ENCODE assay signal across 8 cellular contexts in the genomic region with DNA sequence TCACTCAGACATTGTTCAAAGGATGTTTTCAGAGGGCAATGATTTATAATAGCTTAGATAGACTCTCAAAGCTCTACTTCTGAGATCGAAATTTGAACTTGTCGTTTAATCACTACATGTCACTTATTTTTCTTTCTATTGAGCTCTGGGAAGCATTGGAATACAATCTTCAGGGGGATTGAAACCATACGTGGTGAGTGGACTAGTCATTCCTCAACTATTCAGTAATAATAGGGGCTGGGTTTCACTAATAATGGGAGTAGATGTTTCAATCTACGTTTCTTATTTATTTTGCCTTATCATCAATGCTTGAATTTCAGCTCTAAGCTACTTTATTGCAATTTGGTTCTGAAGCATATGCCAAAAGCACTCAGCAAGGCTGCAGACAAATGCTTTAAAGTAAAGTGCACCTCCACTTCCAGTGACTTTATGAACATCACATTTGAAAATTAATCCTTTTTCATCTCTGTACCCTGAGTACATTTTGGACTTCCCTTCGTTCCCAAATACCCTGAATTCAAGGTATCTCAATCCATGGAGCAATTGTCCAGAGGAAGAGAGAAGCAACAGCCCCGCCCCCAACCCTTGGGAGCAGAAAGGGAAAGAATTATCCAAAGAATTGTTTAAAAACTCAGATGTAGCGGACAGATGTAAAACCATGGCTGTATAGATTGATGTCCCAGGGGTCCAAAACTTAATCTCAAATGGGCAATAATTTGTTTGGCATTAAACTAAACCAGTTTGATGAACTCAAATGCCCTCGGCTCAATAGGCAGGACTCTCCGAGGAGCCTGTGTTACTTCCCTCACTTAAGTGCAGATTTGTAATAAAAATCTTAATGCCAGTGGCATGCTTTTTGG.
DNase-seq lines count a peak whose midpoint lies in the region; ATAC-seq and TF ChIP-seq lines count a peak whose summit lies in the region.

No MANE protein-coding gene starts in this region.

- H3K9me2 ChIP-seq in HCT116 (ENCODE audit: insufficient read depth): no peaks in the 10 kb centered on the region
- H3K9me2 ChIP-seq in PC-9 (ENCODE audit: insufficient read depth): no peaks in the 10 kb centered on the region

- TF ChIP-seq RAD21 in HCT116 (IDR thresholded peaks at IDR 0.05; ENCODE audit: low read depth): no peak

- ATAC-seq in HCT116: no peak
- no peak for ATAC-seq in GM21515 (IDR thresholded peaks at IDR 0.05; ENCODE audit: unreplicated experiment)

- CTCF ChIA-PET in BJ (lab: Yijun Ruan, JAX): interaction anchor here (0.9 to 1.6 kb wide), 3 partner anchors 21 to 129 kb away, joined by 3 to 4 read pairs (median 4); a partner anchor contains a TSS
- CTCF ChIA-PET in HCT116 (lab: Charles Lee): no interaction called here
- CTCF ChIA-PET in PC-9 (lab: Charles Lee): no interaction called here

- H3K4me3 ChIP-seq in BJ (ENCODE audit: low read depth, low read length): peak overlapping the region; percentile 54
- H3K4me3 ChIP-seq in HCT116 (replicated peaks in 1 of 2; ENCODE audit: low read depth in 1 of 2, low read length in 2 of 2): peak overlapping the region; percentile 69 to 75
- peak overlapping the region; percentile 87 for H3K4me3 ChIP-seq in PC-9
- peak overlapping the region; percentile 78 for H3K4me3 ChIP-seq in effector memory CD4-positive, alpha-beta T cell (ENCODE audit: insufficient read depth, low read depth, low read length, poor library complexity, severe bottlenecking)

- H3K9me3 ChIP-seq in HCT116 (ENCODE audit: control insufficient read depth in 1 of 2, insufficient read depth in 1 of 2, low read depth in 1 of 2, low read length in 2 of 2): no peaks in the 10 kb centered on the region
- no peaks in the 10 kb centered on the region for H3K9me3 ChIP-seq in PC-9 (ENCODE audit: insufficient read depth, low read depth)
- peaks cover 4% of the 10 kb centered on the region for H3K9me3 ChIP-seq in effector memory CD4-positive, alpha-beta T cell (ENCODE audit: control insufficient read depth, low read length)

- H3K79me2 ChIP-seq in HCT116 (ENCODE audit: insufficient read depth, low read length) (peaks cover 4% of the 10 kb centered on the region; the same call in 1 of the 2 replicates), PC-9 (ENCODE audit: low read depth) (peaks cover 29% of the 10 kb centered on the region)

- peak overlapping the region; percentile 98 for H3K27ac Mint-ChIP-seq in type B pancreatic cell

- TF ChIP-seq CTCF in BJ (IDR thresholded peaks at IDR 0.05; ENCODE audit: insufficient read depth, low read depth, low read length) (no peak), HCT116 (IDR thresholded peaks at IDR 0.05 in 2 of 3, conservative IDR thresholded peaks at IDR 0.05 in 1 of 3; ENCODE audit: borderline replicate concordance in 1 of 3, insufficient read depth in 1 of 3, low read depth in 2 of 3, low read length in 2 of 3) (no peak), PC-9 (conservative IDR thresholded peaks at IDR 0.05) (no peak), type B pancreatic cell (conservative IDR thresholded peaks at IDR 0.05) (no peak)

- peaks cover 17% of the 10 kb centered on the region for H3K4me1 Mint-ChIP-seq in type B pancreatic cell (ENCODE audit: unreplicated experiment)

- BruUV-seq in HCT116 (replicated peaks; lab: Mats Ljungman, UMichigan) (no TSS peak), PC-9 (replicated peaks; lab: Mats Ljungman, UMichigan) (no TSS peak)

- peaks cover 35% of the 10 kb centered on the region for H3F3A ChIP-seq in PC-9 (ENCODE audit: insufficient read depth, low read depth)

- H3K9ac ChIP-seq in HCT116 (ENCODE audit: low read length): peak overlapping the region; percentile 98

- DNase-seq in BJ (ENCODE audit: low read depth) (no peak), HCT116 (ENCODE audit: low read depth, low spot score) (no peak), PC-9 (no peak), middle frontal gyrus (ENCODE audit: extremely low spot score, low spot score) (peak; percentile 27), type B pancreatic cell (ENCODE audit: extremely low spot score, unreplicated experiment) (no peak), NCI-H2081 treated with DMSO at 0.1 percent for 48 hours (lab: John Stamatoyannopoulos, UW) (no peak)
- no peak for DNase-seq in effector memory CD4-positive, alpha-beta T cell

- POLR2A ChIA-PET in BJ (lab: Charles Lee): interaction anchor here (0.6 to 5.1 kb wide), 9 partner anchors 27 to 145 kb away, joined by 3 to 172 read pairs (median 6); a partner anchor contains a TSS
- POLR2A ChIA-PET in HCT116 (lab: Charles Lee): interaction anchor here (0.6 to 8.4 kb wide), 21 partner anchors 8 to 992 kb away, joined by 3 to 571 read pairs (median 10); a partner anchor contains a TSS
- POLR2A ChIA-PET in PC-9 (lab: Charles Lee; ENCODE audit: unreplicated experiment): interaction anchor here (0.6 to 5.0 kb wide), 14 partner anchors 12 to 1717 kb away, joined by 3 to 284 read pairs (median 6); a partner anchor contains a TSS

- RAD21 ChIA-PET in HCT116 (lab: Charles Lee; ENCODE audit: low non-redundant PET in 1 of 2, low total read pairs in 2 of 2, uncharacterized antibody in 2 of 2, unreplicated experiment in 2 of 2): interaction anchor here in 1 of 2 experiments (1.7 kb wide), 1 partner anchor 31 kb away, joined by 8 read pairs; a partner anchor contains a TSS

- peaks cover 14 to 62% of the 10 kb centered on the region in 2 experiments for H3K4me1 ChIP-seq in HCT116 (ENCODE audit: control insufficient read depth in 1 of 2, insufficient read depth in 2 of 2, low read length in 2 of 2)
- H3K4me1 ChIP-seq in PC-9 (replicated peaks; ENCODE audit: insufficient read depth): peaks cover 11% of the 10 kb centered on the region; the same call in 1 of the 2 replicates
- H3K4me1 ChIP-seq in effector memory CD4-positive, alpha-beta T cell (ENCODE audit: control insufficient read depth, insufficient read depth, low read length, poor library complexity, severe bottlenecking): peaks cover 20% of the 10 kb centered on the region

- peak overlapping the region; percentile 97 for H3K4me3 Mint-ChIP-seq in type B pancreatic cell

- peak overlapping the region; percentile 88 for H3K27ac ChIP-seq in HCT116 (ENCODE audit: low read depth, low read length)
- H3K27ac ChIP-seq in PC-9: peak overlapping the region; percentile 85
- H3K27ac ChIP-seq in effector memory CD4-positive, alpha-beta T cell (ENCODE audit: insufficient read depth, low read length, poor library complexity, severe bottlenecking): peak overlapping the region; percentile 82

- no peak for TF ChIP-seq POLR2A in HCT116 (IDR thresholded peaks at IDR 0.05; ENCODE audit: borderline replicate concordance, extremely low read depth, insufficient read depth, insufficient read length)

- intact Hi-C loops in HCT116 (cut with micrococcal nuclease): no loop called here
- intact Hi-C loops in PC-9 (cut with micrococcal nuclease; ENCODE audit: unreplicated experiment): no loop called here

- H2AFZ ChIP-seq in HCT116 (ENCODE audit: low read depth, low read length, poor library complexity, severe bottlenecking) (peak overlapping the region; percentile 72), PC-9 (peak overlapping the region; percentile 86)

- H3K27me3 ChIP-seq in BJ (ENCODE audit: control insufficient read depth, insufficient read depth, low read length) (no peaks in the 10 kb centered on the region), HCT116 (ENCODE audit: insufficient read depth, low read length) (no peaks in the 10 kb centered on the region), PC-9 (ENCODE audit: insufficient read depth, low read depth) (no peaks in the 10 kb centered on the region)
- H3K27me3 ChIP-seq in effector memory CD4-positive, alpha-beta T cell (replicated peaks; ENCODE audit: control insufficient read depth, insufficient read depth, low read length, poor library complexity, severe bottlenecking): no peaks in the 10 kb centered on the region

- no peaks in the 10 kb centered on the region for H3K9me3 Mint-ChIP-seq in type B pancreatic cell

- H3K36me3 ChIP-seq in BJ (ENCODE audit: control insufficient read depth, insufficient read depth, low read length) (no peaks in the 10 kb centered on the region), HCT116 (ENCODE audit: control insufficient read depth in 1 of 2, insufficient read depth in 2 of 2, low read length in 2 of 2) (no peaks in the 10 kb centered on the region), PC-9 (ENCODE audit: low read depth) (no peaks in the 10 kb centered on the region)
- no peaks in the 10 kb centered on the region for H3K36me3 ChIP-seq in effector memory CD4-positive, alpha-beta T cell (ENCODE audit: control insufficient read depth, insufficient read depth, low read length)

- no peaks in the 10 kb centered on the region for H3K36me3 Mint-ChIP-seq in type B pancreatic cell

- H3K4me2 ChIP-seq in HCT116 (ENCODE audit: low read length) (peak overlapping the region; percentile 91), PC-9 (peak overlapping the region; percentile 94)

- H4K20me1 ChIP-seq in HCT116 (ENCODE audit: insufficient read depth) (no peaks in the 10 kb centered on the region), PC-9 (ENCODE audit: insufficient read depth) (no peaks in the 10 kb centered on the region)

- H3K27me3 Mint-ChIP-seq in type B pancreatic cell: peaks cover 10% of the 10 kb centered on the region

TF ChIP-seq in HCT116, 20 proteins besides CTCF, POLR2A, EP300 and RAD21 (continues in another document):
- TF ChIP-seq ZFX (IDR thresholded peaks at IDR 0.05) (no peak), FOSL1 (IDR thresholded peaks at IDR 0.05; ENCODE audit: low read depth) (no peak), SRF (IDR thresholded peaks at IDR 0.05; ENCODE audit: low read depth) (no peak), ZNF274 (IDR thresholded peaks at IDR 0.05; ENCODE audit: low read depth, low read length) (no peak)
